9 cellular contexts compared by ENCODE assay signal in the genomic region with DNA sequence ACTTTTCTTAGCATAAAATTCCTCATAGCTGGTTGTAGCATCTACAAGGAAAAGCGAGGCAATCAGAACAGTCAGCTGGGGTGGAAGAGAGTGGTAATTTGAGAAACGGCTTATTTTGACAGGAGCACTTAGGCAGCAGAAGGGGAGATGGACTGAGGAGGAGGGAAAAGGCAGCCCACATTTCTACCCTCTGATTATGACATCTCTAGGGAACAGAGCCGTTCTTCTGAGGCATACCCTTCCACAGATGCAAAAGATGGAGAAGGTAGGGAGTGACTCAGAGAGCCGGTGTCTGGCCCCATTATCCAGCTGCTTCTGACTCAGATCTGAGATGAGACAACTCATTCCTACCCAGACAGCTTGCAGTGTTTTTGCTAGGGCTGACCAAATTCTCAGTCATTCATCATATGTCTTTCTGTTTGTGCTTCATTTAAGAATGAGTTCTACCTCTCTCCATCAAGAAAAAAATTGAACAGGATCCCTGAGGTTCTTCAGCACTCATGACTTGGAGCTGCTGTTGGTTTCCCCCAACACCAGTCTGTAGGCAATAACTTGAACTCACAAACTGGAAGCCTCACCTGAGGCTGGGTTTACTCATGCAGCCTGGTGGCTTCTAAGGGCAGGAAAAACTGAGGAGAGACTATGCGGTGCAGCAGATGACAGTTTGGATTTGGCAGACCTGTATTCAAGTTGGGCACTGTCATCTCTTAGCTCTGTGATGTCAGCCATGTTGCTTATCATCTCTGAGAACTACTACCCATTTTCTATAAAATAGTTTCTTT. TPM values are rescaled to one million over a fixed set of nuclear protein-coding genes. Genes with fewer than 3 reads are reported as not detected.
DNase-seq lines count a peak whose midpoint lies in the region; ATAC-seq, FAIRE-seq and TF ChIP-seq lines count a peak whose summit lies in the region.
"Had no signal": no experiment of that assay in that cellular context is flagged by ENCODE, and none has a peak within 500 bp of the region (broad histone marks: within the 10 kb centered on the region; RNA-seq: fewer than 3 reads in every experiment).

No MANE protein-coding gene starts in this region.

- H3K4me1 ChIP-seq in astrocyte (ENCODE audit: insufficient read depth, low read length) (peaks cover 13% of the 10 kb centered on the region), trophoblast cell (ENCODE audit: control insufficient read depth in 1 of 2, insufficient read depth in 2 of 2, low read length in 2 of 2) (no peaks in the 10 kb centered on the region)

- no peak overlapping the region for H3K23ac ChIP-seq in trophoblast cell (ENCODE audit: low read length)

- H3K27ac Mint-ChIP-seq in astrocyte (ENCODE audit: unreplicated experiment): peak overlapping the region; percentile 96
- H3K27ac Mint-ChIP-seq: B cell had no signal

- H3K4me1 Mint-ChIP-seq in astrocyte (ENCODE audit: low read depth, unreplicated experiment): peaks cover 10% of the 10 kb centered on the region
- H3K4me1 Mint-ChIP-seq: B cell had no signal

- peak; percentile 98 for FAIRE-seq in astrocyte (lab: Jason Lieb, UNC)

- H4K12ac ChIP-seq in trophoblast cell (ENCODE audit: low read depth, low read length): no peak overlapping the region

- H3K18ac ChIP-seq in trophoblast cell (ENCODE audit: low read length): no peak overlapping the region

- no peak for TF ChIP-seq CTCF in astrocyte (IDR thresholded peaks at IDR 0.05; ENCODE audit: insufficient read depth, low read depth, low read length)

- H3K9me3 ChIP-seq in astrocyte (ENCODE audit: insufficient read depth, low read depth, low read length): no peaks in the 10 kb centered on the region
- no peaks in the 10 kb centered on the region for H3K9me3 ChIP-seq in trophoblast cell (ENCODE audit: insufficient read depth, low read depth, low read length)

- H3K27ac ChIP-seq in astrocyte (ENCODE audit: low read depth, low read length) (peak overlapping the region; percentile 72), trophoblast cell (ENCODE audit: low read depth, low read length) (no peak overlapping the region)

- H3K4me3 ChIP-seq in astrocyte (ENCODE audit: insufficient read depth, low read depth, low read length): no peak overlapping the region
- H3K4me3 ChIP-seq in trophoblast cell (ENCODE audit: low read depth, low read length): no peak overlapping the region

- no peaks in the 10 kb centered on the region for H3K79me1 ChIP-seq in trophoblast cell (ENCODE audit: low read length)

- H3K4me2 ChIP-seq in astrocyte (ENCODE audit: low read length): peak overlapping the region; percentile 72
- H3K4me2 ChIP-seq in trophoblast cell (ENCODE audit: low read length): no peak overlapping the region

- H4K20me1 ChIP-seq in astrocyte (ENCODE audit: insufficient read depth, low read length): no peaks in the 10 kb centered on the region

- no peaks in the 10 kb centered on the region for H3K36me3 Mint-ChIP-seq in astrocyte (ENCODE audit: low read depth, unreplicated experiment)

- H3K36me3 ChIP-seq in astrocyte (ENCODE audit: insufficient read depth, low read length) (no peaks in the 10 kb centered on the region), trophoblast cell (ENCODE audit: control insufficient read depth in 1 of 2, insufficient read depth in 2 of 2, low read length in 2 of 2) (no peaks in the 10 kb centered on the region)

- no peak overlapping the region for H4K8ac ChIP-seq in trophoblast cell (ENCODE audit: low read depth, low read length)

- ATAC-seq in HG03039 (IDR thresholded peaks at IDR 0.05; ENCODE audit: unreplicated experiment) (peak; percentile 89), GM21723 (IDR thresholded peaks at IDR 0.05; ENCODE audit: unreplicated experiment) (no peak)

- no peak overlapping the region for H2BK12ac ChIP-seq in trophoblast cell (ENCODE audit: low read length)

- H3K27me3 ChIP-seq in astrocyte (ENCODE audit: insufficient read depth, low read length) (peaks cover 6% of the 10 kb centered on the region), trophoblast cell (ENCODE audit: insufficient read depth, low read length) (no peaks in the 10 kb centered on the region)

- WGBS in trophoblast cell (ENCODE audit: extremely low coverage, insufficient coverage, insufficient read length): no CpG with 5 or more reads among the region's 5 CpGs

- DNase-seq in NCI-H1436 (lab: John Stamatoyannopoulos, UW) (peak; percentile 14), NCI-H1436 treated with DMSO at 0.1 percent for 48 hours (lab: John Stamatoyannopoulos, UW) (no peak), astrocyte (ENCODE audit: low read depth) (peak; percentile 95), trophoblast cell (peak; percentile 61 to 77), GOT3 (lab: John Stamatoyannopoulos, UW) (no peak), KG1 (lab: John Stamatoyannopoulos, UW) (no peak)

- H3K9me3 Mint-ChIP-seq in astrocyte (ENCODE audit: unreplicated experiment): no peaks in the 10 kb centered on the region

- no peak overlapping the region for H3K4me3 Mint-ChIP-seq in astrocyte (ENCODE audit: unreplicated experiment)
- H3K4me3 Mint-ChIP-seq: B cell had no signal

- H3K27me3 Mint-ChIP-seq in astrocyte (ENCODE audit: low read depth, unreplicated experiment): peaks cover 6% of the 10 kb centered on the region

- H2AFZ ChIP-seq in astrocyte (ENCODE audit: low read depth, low read length) (peak overlapping the region; percentile 48), trophoblast cell (ENCODE audit: insufficient read depth, low read length, poor library complexity) (no peak overlapping the region)

- no peak overlapping the region for H4K91ac ChIP-seq in trophoblast cell (ENCODE audit: low read depth, low read length)

- no peak overlapping the region for H2BK5ac ChIP-seq in trophoblast cell (ENCODE audit: low read depth, low read length, poor library complexity)

- H3K4ac ChIP-seq in trophoblast cell (ENCODE audit: low read depth, low read length): no peak overlapping the region

- no peak overlapping the region for H3K14ac ChIP-seq in trophoblast cell (ENCODE audit: low read length)

- no peak overlapping the region for H2BK120ac ChIP-seq in trophoblast cell (ENCODE audit: insufficient read depth, low read length, poor library complexity)

- H3K9ac ChIP-seq in astrocyte (ENCODE audit: low read length) (peak overlapping the region; percentile 20), trophoblast cell (ENCODE audit: low read length) (no peak overlapping the region)

- H2AK5ac ChIP-seq in trophoblast cell (ENCODE audit: low read length): no peak overlapping the region

- H3K79me2 ChIP-seq in astrocyte (ENCODE audit: insufficient read depth, low read length): no peaks in the 10 kb centered on the region
- H3K79me2 ChIP-seq in trophoblast cell (ENCODE audit: control insufficient read depth, insufficient read depth, low read length, poor library complexity): no peaks in the 10 kb centered on the region

RNA-seq across cellular contexts. Expression of a gene that starts 15.9 kb away (rescaled TPM):
- total RNA-seq in astrocyte: 38.0 and 39.9 TPM in 2 replicates
- 84.0 and 98.5 TPM in 2 replicates for polyA plus RNA-seq in trophoblast cell (2013)

Comparison
In these comparisons a context has a peak if more than half of its experiments do, and no peak if none do; other contexts are left out.
1. DNase-seq: peak in NCI-H1436 (single experiment), astrocyte (single experiment) and trophoblast cell (2 of 2); none in NCI-H1436 treated with DMSO at 0.1 percent for 48 hours (single experiment), GOT3 (single experiment) and KG1 (single experiment).